7 cellular contexts compared by ENCODE assay signal in genomic region chr6:50276771-50277261, GRCh38.
"Had no signal": no experiment of that assay in that cellular context is flagged by ENCODE, and none has a peak within 500 bp of the region (broad histone marks: within the 10 kb centered on the region; RNA-seq: fewer than 3 reads in every experiment).

No MANE protein-coding gene starts in this region.

- FAIRE-seq: G401.6, GM12891, GM12892, GM18507, GM19239 had no signal

- DNase-seq: GDM1, GF-D8 had no signal
